13 cellular contexts compared by ENCODE assay signal in the genomic region with DNA sequence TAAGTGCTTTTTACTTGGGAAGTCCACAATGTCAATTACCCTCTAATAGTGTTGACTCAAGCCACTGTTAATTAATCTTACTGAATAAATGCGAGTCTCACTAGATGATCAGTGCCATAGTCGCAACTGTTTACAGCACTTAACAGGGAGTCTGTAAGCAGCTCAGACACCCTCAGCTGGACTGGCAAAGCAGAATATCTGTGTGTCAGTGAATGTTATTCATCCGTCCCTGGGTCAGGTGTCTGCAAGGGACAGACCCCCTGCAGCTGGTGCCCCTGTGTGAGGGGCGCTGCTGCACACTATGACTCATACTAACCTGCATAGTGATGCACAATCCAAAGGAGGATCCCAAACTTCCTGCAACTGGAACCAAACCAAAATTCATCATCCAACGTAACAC.
"Had no signal": no experiment of that assay in that cellular context is flagged by ENCODE, and none has a peak within 500 bp of the region (broad histone marks: within the 10 kb centered on the region; RNA-seq: fewer than 3 reads in every experiment).

No MANE protein-coding gene starts in this region.

- H3K9me3 ChIP-seq: heart left ventricle, thyroid gland, vagina had no signal

- DNase-seq: activated CD4-positive, alpha-beta T cell treated with anti-CD3 and anti-CD28 coated beads for 48 hours; activated naive CD4-positive, alpha-beta T cell treated with Interleukin-2 at 50 U/mL for 16 hours; activated naive CD8-positive, alpha-beta T cell treated with anti-CD3 and anti-CD28 coated beads, Interleukin-2, amount 50 U/mL, for 24 hours; heart left ventricle; left colon; naive thymus-derived CD4-positive, alpha-beta T cell; thyroid gland had no signal

- H3K27ac ChIP-seq: cardiac muscle cell, heart left ventricle, thyroid gland, vagina had no signal

- H3K4me3 ChIP-seq: cardiac muscle cell, heart left ventricle, skin epidermis, thyroid gland, vagina had no signal

- ATAC-seq: activated naive CD8-positive, alpha-beta T cell treated with anti-CD3 and anti-CD28 coated beads, Interleukin-2, amount 50 U/mL, for 24 hours; heart left ventricle; left colon; naive thymus-derived CD4-positive, alpha-beta T cell had no signal

- H3K27me3 ChIP-seq: cardiac muscle cell, heart left ventricle, thyroid gland, vagina had no signal

- H3K36me3 ChIP-seq: cardiac muscle cell, heart left ventricle, thyroid gland, vagina had no signal

- H3K4me1 ChIP-seq: heart left ventricle, thyroid gland, vagina had no signal

- FAIRE-seq: astrocyte, colon, frontal cortex had no signal
